Comparison of ENCODE assay signal across 1 cellular context in the genomic region with DNA sequence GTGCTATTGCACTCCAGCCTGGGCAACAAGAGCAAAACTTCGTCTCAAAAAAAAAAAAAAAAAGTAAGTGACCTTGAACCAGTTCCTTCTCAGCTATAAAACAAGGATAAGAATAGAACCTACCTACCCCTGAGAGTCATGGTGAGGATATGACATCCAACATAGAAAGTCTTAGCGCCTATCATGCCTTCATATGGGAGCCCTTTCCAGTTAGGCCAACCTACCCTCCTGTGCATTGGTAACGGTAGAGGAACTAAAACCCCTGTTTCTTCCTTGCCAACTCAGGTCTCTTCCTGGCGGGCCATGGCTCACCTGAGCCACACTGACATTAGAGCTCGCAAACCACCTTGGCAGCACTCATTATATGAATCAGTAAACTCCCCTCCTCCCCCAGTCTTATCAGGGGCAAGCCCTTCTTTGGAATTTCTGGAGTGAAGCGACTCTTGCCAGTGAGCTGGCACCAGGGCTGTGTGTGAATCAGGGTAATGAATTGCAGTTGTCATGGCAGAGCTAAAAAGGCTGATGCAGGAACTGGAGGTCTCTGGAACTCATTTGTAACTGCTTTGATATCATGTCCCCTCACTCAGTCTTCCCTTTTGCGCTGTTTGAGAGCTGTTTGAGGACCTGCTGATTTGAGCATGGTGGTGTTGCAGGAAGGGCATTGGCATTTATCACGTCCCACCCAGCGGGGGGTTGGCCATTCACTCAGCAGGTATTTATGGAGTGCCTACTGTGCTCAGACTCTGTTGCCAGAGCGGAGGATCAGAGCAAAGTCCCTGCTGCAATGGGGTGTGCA.
TF ChIP-seq lines count a peak whose summit lies in the region.

No MANE protein-coding gene starts in this region.

TF ChIP-seq in HCT116, 20 proteins besides CTCF, POLR2A, EP300 and RAD21 (continued from another document):
- no peak for TF ChIP-seq ELF1 (IDR thresholded peaks at IDR 0.05; ENCODE audit: borderline replicate concordance, low read depth)
- TF ChIP-seq YY1 (IDR thresholded peaks at IDR 0.05; ENCODE audit: extremely low read depth, insufficient replicate concordance, low read depth, low read length): peak; percentile 56
- peak; percentile 76 for TF ChIP-seq FOSL1 (IDR thresholded peaks at IDR 0.05; ENCODE audit: low read depth)
- peak; percentile 74 for TF ChIP-seq JUND (IDR thresholded peaks at IDR 0.05)
- TF ChIP-seq POLR2AphosphoS5 (IDR thresholded peaks at IDR 0.05; ENCODE audit: low read depth, low read length): peak; percentile 48
- TF ChIP-seq MAX (IDR thresholded peaks at IDR 0.05): no peak; the same call in 1 of the 2 replicates
- TF ChIP-seq SP1 (IDR thresholded peaks at IDR 0.05; ENCODE audit: low read depth): peak; percentile 75
- TF ChIP-seq EZH2phosphoT487 (IDR thresholded peaks at IDR 0.05; ENCODE audit: borderline replicate concordance): no peak
- peak; percentile 72; the same call in 1 of the 2 replicates for TF ChIP-seq SRF (IDR thresholded peaks at IDR 0.05; ENCODE audit: low read depth)
- no peak for TF ChIP-seq TCF7L2 (IDR thresholded peaks at IDR 0.05; ENCODE audit: borderline replicate concordance, extremely low read depth, insufficient read depth, insufficient read length)
- no peak for TF ChIP-seq ZBTB33 (IDR thresholded peaks at IDR 0.05; ENCODE audit: extremely low read depth, insufficient replicate concordance, low read length)
